Comparison of ENCODE assay signal across 8 cellular contexts in the genomic region with DNA sequence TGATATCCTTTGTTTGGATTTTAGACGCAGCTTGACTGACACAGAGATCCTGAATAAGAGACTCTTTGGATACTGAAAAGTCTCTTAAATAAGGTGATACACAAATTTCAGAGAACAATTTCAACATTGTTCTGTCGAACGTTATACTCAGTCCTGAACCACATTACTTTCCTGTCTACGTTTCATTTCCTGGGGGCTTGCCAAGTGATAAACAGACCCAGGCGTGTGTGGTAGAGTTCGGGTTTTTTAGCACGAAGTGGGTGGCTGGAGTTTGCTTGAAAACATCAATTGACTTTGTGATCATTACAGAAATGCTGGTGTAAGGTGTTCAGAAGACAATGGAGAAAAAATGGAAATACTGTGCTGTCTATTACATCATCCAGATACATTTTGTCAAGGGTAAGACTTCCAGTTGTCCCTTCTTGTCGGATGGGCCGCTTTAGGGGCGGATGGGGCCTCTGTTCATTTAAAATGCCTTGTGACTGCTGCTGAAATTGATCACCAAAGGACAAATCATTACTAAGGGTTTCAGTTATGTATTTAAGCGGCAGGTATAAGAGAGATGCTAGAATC. TPM values are rescaled to one million over a fixed set of nuclear protein-coding genes. Genes with fewer than 3 reads are reported as not detected.
DNase-seq lines count a peak whose midpoint lies in the region; ATAC-seq and TF ChIP-seq lines count a peak whose summit lies in the region.

A gene with protein sequence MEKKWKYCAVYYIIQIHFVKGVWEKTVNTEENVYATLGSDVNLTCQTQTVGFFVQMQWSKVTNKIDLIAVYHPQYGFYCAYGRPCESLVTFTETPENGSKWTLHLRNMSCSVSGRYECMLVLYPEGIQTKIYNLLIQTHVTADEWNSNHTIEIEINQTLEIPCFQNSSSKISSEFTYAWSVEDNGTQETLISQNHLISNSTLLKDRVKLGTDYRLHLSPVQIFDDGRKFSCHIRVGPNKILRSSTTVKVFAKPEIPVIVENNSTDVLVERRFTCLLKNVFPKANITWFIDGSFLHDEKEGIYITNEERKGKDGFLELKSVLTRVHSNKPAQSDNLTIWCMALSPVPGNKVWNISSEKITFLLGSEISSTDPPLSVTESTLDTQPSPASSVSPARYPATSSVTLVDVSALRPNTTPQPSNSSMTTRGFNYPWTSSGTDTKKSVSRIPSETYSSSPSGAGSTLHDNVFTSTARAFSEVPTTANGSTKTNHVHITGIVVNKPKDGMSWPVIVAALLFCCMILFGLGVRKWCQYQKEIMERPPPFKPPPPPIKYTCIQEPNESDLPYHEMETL (plus strand): TSS at position 287 of the 573 bp plus-strand sequence. CDS start 52 bp downstream, at position 339.

- CTCF ChIA-PET in activated B cell treated with CpG ODN at 0.5 μM for 24 hours (lab: Charles Lee): interaction anchor here (0.8 to 1.3 kb wide), 3 partner anchors 36 to 150 kb away, joined by 3 read pairs; no protein-coding TSS in a partner anchor

- no peaks in the 10 kb centered on the region for H3K27me3 Mint-ChIP-seq in activated B cell treated with CpG ODN at 0.5 μM for 24 hours

- peaks cover 50% of the 10 kb centered on the region for H3K4me1 Mint-ChIP-seq in activated B cell treated with CpG ODN at 0.5 μM for 24 hours

- peak within 1 kb of the TSS; percentile 87 for H3K4me3 Mint-ChIP-seq in activated B cell treated with CpG ODN at 0.5 μM for 24 hours

- intact Hi-C loops in activated B cell treated with CpG ODN at 0.5 μM for 24 hours (cut with micrococcal nuclease): loop anchor here (5.0 kb wide), 1 partner anchor 805 kb away; no protein-coding TSS in a partner anchor

- TF ChIP-seq CTCF in activated B cell treated with CpG ODN at 0.5 μM for 24 hours (IDR thresholded peaks at IDR 0.05) (no peak), choroid plexus epithelial cell (conservative IDR thresholded peaks at IDR 0.05; ENCODE audit: low read depth, low read length) (no peak)

- H3K4me3 ChIP-seq in choroid plexus epithelial cell (ENCODE audit: low read depth, low read length): no peak within 1 kb of the TSS

- H3K27ac Mint-ChIP-seq in activated B cell treated with CpG ODN at 0.5 μM for 24 hours: peak within 1 kb of the TSS; percentile 92

- peak; percentile 23 for DNase-seq in EH (ENCODE audit: low read depth)
- no peak for DNase-seq in activated B cell treated with CpG ODN at 0.5 μM for 24 hours
- DNase-seq in choroid plexus epithelial cell (ENCODE audit: low read depth): peak; percentile 62
- peak; percentile 45 for DNase-seq in stimulated activated CD8-positive, alpha-beta memory T cell treated with anti-CD3 and anti-CD28 coated beads, Interleukin-15, amount 100 ng/mL, for 1 hour (ENCODE audit: low read depth)
- DNase-seq in NCI-H2029 (lab: John Stamatoyannopoulos, UW): no peak
- no peak for DNase-seq in COR-L47 (lab: John Stamatoyannopoulos, UW)
- no peak for DNase-seq in COLO668 (lab: John Stamatoyannopoulos, UW; ENCODE audit: unreplicated experiment)

- peak; percentile 42 for ATAC-seq in HG02759 (IDR thresholded peaks at IDR 0.05; ENCODE audit: unreplicated experiment)
- peak; percentile 63 for ATAC-seq in activated B cell treated with CpG ODN at 0.5 μM for 24 hours (ENCODE audit: low read depth)

- H3K36me3 Mint-ChIP-seq in activated B cell treated with CpG ODN at 0.5 μM for 24 hours (ENCODE audit: low read depth): peaks cover 3% of the 10 kb centered on the region

- POLR2A ChIA-PET in activated B cell treated with CpG ODN at 0.5 μM for 24 hours (lab: Charles Lee): interaction anchor here (0.9 to 1.4 kb wide), 4 partner anchors 47 to 126 kb away, joined by 3 to 5 read pairs (median 4); a partner anchor contains a TSS

- no peaks in the 10 kb centered on the region for H3K9me3 Mint-ChIP-seq in activated B cell treated with CpG ODN at 0.5 μM for 24 hours

RNA-seq across cellular contexts. Expression of the gene that starts here (rescaled TPM):
- 32.4 and 34.3 TPM in 2 replicates for total RNA-seq in activated B cell treated with CpG ODN at 0.5 μM for 24 hours

Comparison
In these comparisons a context has a peak if more than half of its experiments do, and no peak if none do; other contexts are left out.
1. DNase-seq: peak in EH (single experiment), choroid plexus epithelial cell (single experiment) and stimulated activated CD8-positive, alpha-beta memory T cell treated with anti-CD3 and anti-CD28 coated beads, Interleukin-15, amount 100 ng/mL, for 1 hour (single experiment); none in activated B cell treated with CpG ODN at 0.5 μM for 24 hours (single experiment), NCI-H2029 (single experiment), COR-L47 (single experiment) and COLO668 (single experiment).